In genomic region chr3:49476563-49476962, GRCh38 we compare ENCODE assay signal across 10 cellular contexts.
A peak's percentile ranks its signal among the peaks of the same experiment; 100 is the strongest.
DNase-seq lines count a peak whose midpoint lies in the region; ATAC-seq and TF ChIP-seq lines count a peak whose summit lies in the region.
"Had no signal": no experiment of that assay in that cellular context is flagged by ENCODE, and none has a peak within 500 bp of the region (broad histone marks: within the 10 kb centered on the region; RNA-seq: fewer than 3 reads in every experiment).

No MANE protein-coding gene starts in this region.

- H3K9me3 ChIP-seq in BLaER1 treated with 17β-estradiol and CSF1 and Interleukin-3, amounts not matched to agents 10 nM and 100 nM (replicated peaks in 1 of 11), result peaks cover 0 to 6% (median 0%) of the 10 kb centered on the region in 11 experiments; a peak in 2 of 22 replicates

- peak overlapping the region; percentile 3 to 87 (median 54); a peak in 20 of 22 replicates for H3K4me2 ChIP-seq in BLaER1 treated with 17β-estradiol and CSF1 and Interleukin-3, amounts not matched to agents 10 nM and 100 nM

- TF ChIP-seq CTCF in foreskin fibroblast (IDR thresholded peaks at IDR 0.05; ENCODE audit: low read depth, low read length), result no peak

- peaks cover 0 to 88% (median 0%) of the 10 kb centered on the region in 11 experiments; a peak in 8 of 22 replicates for H3K27me3 ChIP-seq in BLaER1 treated with 17β-estradiol and CSF1 and Interleukin-3, amounts not matched to agents 10 nM and 100 nM

- ATAC-seq in GM21381 (IDR thresholded peaks at IDR 0.05; ENCODE audit: unreplicated experiment), result peak; percentile 64
- ATAC-seq in GM18502 (IDR thresholded peaks at IDR 0.05; ENCODE audit: poor library complexity, unreplicated experiment), result no peak
- ATAC-seq: T-helper 17 cell had no signal

- peaks cover 17 to 96% (median 33%) of the 10 kb centered on the region in 11 experiments; a peak in 18 of 22 replicates for H4K20me1 ChIP-seq in BLaER1 treated with 17β-estradiol and CSF1 and Interleukin-3, amounts not matched to agents 10 nM and 100 nM

- no peak overlapping the region for H3K9ac ChIP-seq in BLaER1 treated with 17β-estradiol and CSF1 and Interleukin-3, amounts not matched to agents 10 nM and 100 nM

- peaks cover 11 to 69% (median 35%) of the 10 kb centered on the region in 11 experiments; a peak in 19 of 22 replicates for H3K36me3 ChIP-seq in BLaER1 treated with 17β-estradiol and CSF1 and Interleukin-3, amounts not matched to agents 10 nM and 100 nM

- DNase-seq in SKM-1 treated with dmso at 0.1 percent for 144 hours (lab: John Stamatoyannopoulos, UW; ENCODE audit: unreplicated experiment), result peak; percentile 73
- peak; percentile 44 to 70 for DNase-seq in foreskin fibroblast
- no peak for DNase-seq in NCI-H1105 (lab: John Stamatoyannopoulos, UW)
- DNase-seq in stimulated activated naive CD4-positive, alpha-beta T cell treated with Interleukin-2 at 50 U/mL for 16 hours (lab: John Stamatoyannopoulos, UW), result no peak
- DNase-seq in stimulated activated CD4-positive, alpha-beta T cell treated with anti-CD3 and anti-CD28 coated beads, Interleukin-2, amount 100 ng/mL, for 24 hours, result no peak
- DNase-seq: NCI-H2029 treated with DMSO at 0.1 percent for 48 hours, T-helper 17 cell had no signal

- H3K4me3 ChIP-seq in BLaER1 treated with 17β-estradiol and CSF1 and Interleukin-3, amounts not matched to agents 10 nM and 100 nM, result no peak overlapping the region
- no peak overlapping the region for H3K4me3 ChIP-seq in foreskin fibroblast (ENCODE audit: low read depth in 1 of 2, low read length in 2 of 2)

- no peak overlapping the region for H3K27ac ChIP-seq in BLaER1 treated with 17β-estradiol and CSF1 and Interleukin-3, amounts not matched to agents 10 nM and 100 nM

- peaks cover 16 to 24% (median 21%) of the 10 kb centered on the region in 10 experiments for H3K4me1 ChIP-seq in BLaER1 treated with 17β-estradiol and CSF1 and Interleukin-3, amounts not matched to agents 10 nM and 100 nM

Comparison
In these comparisons a context has a peak if more than half of its experiments do, and no peak if none do; other contexts are left out.
1. DNase-seq: peak in SKM-1 treated with dmso at 0.1 percent for 144 hours (single experiment) and foreskin fibroblast (2 of 2); none in NCI-H1105 (single experiment), stimulated activated naive CD4-positive, alpha-beta T cell treated with Interleukin-2 at 50 U/mL for 16 hours (single experiment) and stimulated activated CD4-positive, alpha-beta T cell treated with anti-CD3 and anti-CD28 coated beads, Interleukin-2, amount 100 ng/mL, for 24 hours (0 of 2).